Comparison of ENCODE assay signal across 1 cellular context in genomic region chr10:6145979-6146432, GRCh38.
A peak's percentile ranks its signal among the peaks of the same experiment; 100 is the strongest.
TF ChIP-seq lines count a peak whose summit lies in the region.

No MANE protein-coding gene starts in this region.

TF ChIP-seq in GM12878, 131 proteins besides CTCF, POLR2A, EP300 and RAD21:
- peak; percentile 39; the same call in 1 of the 2 replicates for TF ChIP-seq PKNOX1 (IDR thresholded peaks at IDR 0.05)
- TF ChIP-seq RELA (IDR thresholded peaks at IDR 0.05; ENCODE audit: borderline replicate concordance, partially characterized antibody) = no peak
